8 cellular contexts compared by ENCODE assay signal in genomic region chr16:4538386-4539235, GRCh38. TPM values are rescaled to one million over a fixed set of nuclear protein-coding genes. Genes with fewer than 3 reads are reported as not detected.
DNase-seq lines count a peak whose midpoint lies in the region; ATAC-seq, FAIRE-seq and TF ChIP-seq lines count a peak whose summit lies in the region.

CDIP1 (minus strand) TSS chr16:4538773; CDS start chr16:4514130, 24,643 bp downstream.

- peak within 1 kb of the TSS; percentile 78 for H2AFZ ChIP-seq in osteoblast (ENCODE audit: low read length)

- TF ChIP-seq CTCF in osteoblast (IDR thresholded peaks at IDR 0.05; ENCODE audit: extremely low read depth, low read depth, low read length) (no peak), thoracic aorta (IDR thresholded peaks at IDR 0.05) (no peak)

- intact Hi-C loops in head of caudate nucleus (cut with DNase I), result no loop called here

- H3K4me3 ChIP-seq in osteoblast (ENCODE audit: insufficient read depth, low read length) (peak within 1 kb of the TSS; percentile 80), thoracic aorta (peak within 1 kb of the TSS; percentile 89)

- H3K9me3 ChIP-seq in osteoblast (ENCODE audit: low read depth, low read length), result peaks cover 5% of the 10 kb centered on the region
- H3K9me3 ChIP-seq in thoracic aorta, result no peaks in the 10 kb centered on the region

- H4K20me1 ChIP-seq in osteoblast (ENCODE audit: insufficient read depth, low read length), result no peaks in the 10 kb centered on the region

- FAIRE-seq in G401.6 (lab: Jason Lieb, UNC), result peak; percentile 94

- H3K36me3 ChIP-seq in osteoblast (ENCODE audit: insufficient read depth, low read length), result no peaks in the 10 kb centered on the region
- H3K36me3 ChIP-seq in thoracic aorta, result no peaks in the 10 kb centered on the region

- peak within 1 kb of the TSS; percentile 79 for H3K4me2 ChIP-seq in osteoblast (ENCODE audit: insufficient read depth, low read length)

- DNase-seq in HEK293T (ENCODE audit: extremely low spot score) (peak; percentile 97), NCI-H1092 treated with DMSO at 0.1 percent for 48 hours (lab: John Stamatoyannopoulos, UW) (peak; percentile 91), SW 1271 (lab: John Stamatoyannopoulos, UW) (peak; percentile 68 to 85), head of caudate nucleus (peak; percentile 96 to 99 (median 98)), osteoblast (ENCODE audit: insufficient read length, low spot score, missing footprints) (peak; percentile 98), thoracic aorta (ENCODE audit: low spot score) (peak; percentile 91)
- peak; percentile 96 for DNase-seq in activated naive CD8-positive, alpha-beta T cell treated with anti-CD3 and anti-CD28 coated beads, Interleukin-2, amount 50 U/mL, for 16 hours (ENCODE audit: low read depth, low spot score)

- H3K4me1 ChIP-seq in osteoblast (ENCODE audit: insufficient read depth, low read length) (no peaks in the 10 kb centered on the region), thoracic aorta (ENCODE audit: control insufficient read depth in 1 of 2, low read depth in 2 of 2) (peaks cover 17 to 39% of the 10 kb centered on the region in 2 donors)

- peak; percentile 93 for ATAC-seq in thoracic aorta (ENCODE audit: insufficient number of reproducible peaks, low FRiP score, low read depth)

- CTCF ChIA-PET in HEK293T (lab: Yijun Ruan, JAX), result interaction anchor here (2.4 kb wide), 1 partner anchor 10 kb away, joined by 15 read pairs; no protein-coding TSS in a partner anchor

- H3K27me3 ChIP-seq in osteoblast (ENCODE audit: insufficient read depth, low read length), result peaks cover 12% of the 10 kb centered on the region
- H3K27me3 ChIP-seq in thoracic aorta (replicated peaks; ENCODE audit: insufficient read depth), result no peaks in the 10 kb centered on the region

- peaks cover 29% of the 10 kb centered on the region for H3K79me2 ChIP-seq in osteoblast (ENCODE audit: insufficient read depth, low read length)

- POLR2A ChIA-PET in HEK293T (lab: Yijun Ruan, JAX), result interaction anchor here (1.1 kb wide), 3 partner anchors 10 to 18 kb away, joined by 3 read pairs; partner anchors contain the start of gene C16orf96

- H3K27ac ChIP-seq in osteoblast (ENCODE audit: low read depth, low read length), result no peak within 1 kb of the TSS
- peak within 1 kb of the TSS; percentile 78 to 83 for H3K27ac ChIP-seq in thoracic aorta

TF ChIP-seq in HEK293T, 16 proteins besides CTCF, POLR2A, EP300 and RAD21:
- TF ChIP-seq CTBP1 (IDR thresholded peaks at IDR 0.05; ENCODE audit: borderline replicate concordance) (peak; percentile 38; the same call in 1 of the 2 replicates), FOXK2 (IDR thresholded peaks at IDR 0.05) (no peak), ELF4 (IDR thresholded peaks at IDR 0.05) (0 out of 2 replicates have a peak, but pooled peaks have one; percentile 31), ZNF384 (IDR thresholded peaks at IDR 0.05) (no peak), BHLHE40 (IDR thresholded peaks at IDR 0.05; ENCODE audit: borderline replicate concordance) (no peak), L3MBTL2 (conservative IDR thresholded peaks at IDR 0.05) (peak; percentile 100), TARDBP (IDR thresholded peaks at IDR 0.05) (no peak)
TF ChIP-seq in HEK293T: peak in this region for 3.

RNA-seq across cellular contexts. Expression of gene CDIP1, which starts in this region (rescaled TPM):
- 10.5 and 13.6 TPM in 2 replicates for total RNA-seq in osteoblast
- total RNA-seq in thoracic aorta, result 10 to 100 TPM; 33.2 to 33.5 TPM
